ENCODE assay signal across 8 cellular contexts in the genomic region with DNA sequence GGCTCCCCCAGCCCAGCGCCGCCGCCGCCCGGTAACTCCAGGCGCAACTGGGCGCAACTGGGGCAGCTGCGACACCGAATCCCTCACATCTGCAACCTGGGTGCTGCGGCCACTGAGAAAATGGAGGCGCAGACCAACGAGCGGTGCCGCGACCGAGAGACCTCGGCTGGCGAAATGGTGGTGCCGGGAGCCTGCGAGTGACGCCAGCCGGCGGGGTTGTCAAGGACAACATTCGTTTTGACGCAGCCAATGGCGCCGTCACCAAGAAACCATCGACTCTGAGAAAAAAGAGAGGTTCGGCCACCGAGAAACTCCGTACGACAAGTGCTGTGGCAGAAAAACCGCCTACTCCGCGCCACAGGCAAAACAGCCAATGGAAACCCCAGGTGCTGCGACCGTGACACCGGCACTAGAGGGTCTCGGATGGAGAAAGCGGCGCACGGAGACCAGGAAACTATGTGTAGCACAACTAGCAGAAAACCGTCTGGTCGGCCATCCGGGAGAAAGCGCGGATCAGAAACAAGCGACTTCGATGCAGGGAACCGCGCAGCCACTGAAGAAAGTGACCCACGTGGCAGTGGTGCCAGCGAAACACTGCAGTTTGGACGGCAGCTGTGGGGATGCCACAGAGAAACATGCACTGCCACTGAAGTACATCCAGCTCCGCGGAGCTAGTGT.
A peak's percentile ranks its signal among the peaks of the same experiment; 100 is the strongest.
DNase-seq lines count a peak whose midpoint lies in the region; ATAC-seq and TF ChIP-seq lines count a peak whose summit lies in the region.

No MANE protein-coding gene starts in this region.

- DNase-seq in Ammon's horn (ENCODE audit: low spot score) = peak; percentile 40
- peak; percentile 53 to 86 (median 73) for DNase-seq in T-helper 1 cell
- peak; percentile 49 to 69 (median 62) for DNase-seq in adrenal gland
- peak; percentile 32 to 62 for DNase-seq in left colon
- DNase-seq in stimulated activated CD8-positive, alpha-beta memory T cell treated with anti-CD3 and anti-CD28 coated beads, Interleukin-15, amount 100 ng/mL, for 48 hours (ENCODE audit: low read depth in 2 of 2) = peak; percentile 74 to 75
- DNase-seq in NCI-H1436 treated with DMSO at 0.1 percent for 48 hours (lab: John Stamatoyannopoulos, UW) = no peak

- WGBS in adrenal gland, 4 donors = 2 to 3% (median 3%) methylated on average over 24 to 56 of the region's 56 CpGs

- peaks cover 0 to 19% (median 0%) of the 10 kb centered on the region in 3 donors for H3K9me3 ChIP-seq in adrenal gland (replicated peaks in 1 of 3)

- peaks cover 0 to 20% of the 10 kb centered on the region in 2 donors for H3K4me1 ChIP-seq in adrenal gland (replicated peaks in 1 of 2)

- peak overlapping the region; percentile 82 to 93 (median 90) for H3K27ac ChIP-seq in adrenal gland

- H3K36me3 ChIP-seq in adrenal gland (replicated peaks in 1 of 2) = no peaks in the 10 kb centered on the region

- TF ChIP-seq POLR2A in adrenal gland (IDR thresholded peaks at IDR 0.05) = no peak

- intact Hi-C loops in adrenal gland (cut with DNase I) = loop anchor here (2.0 to 5.0 kb wide), 3 partner anchors 41 to 91 kb away; no protein-coding TSS in a partner anchor
- intact Hi-C loops in left colon (cut with DNase I, micrococcal nuclease) = loop anchor here in 1 of 2 donors (5.0 kb wide), 1 partner anchor 46 kb away; no protein-coding TSS in a partner anchor

- H3K4me3 ChIP-seq in adrenal gland = peak overlapping the region; percentile 49 to 90 (median 76)

- H3K27me3 ChIP-seq in adrenal gland = peaks cover 4% of the 10 kb centered on the region

- no peak for TF ChIP-seq CTCF in adrenal gland (IDR thresholded peaks at IDR 0.05)

- ATAC-seq in GM19324 (IDR thresholded peaks at IDR 0.05; ENCODE audit: low FRiP score, unreplicated experiment) = peak; percentile 40
- peak; percentile 26 for ATAC-seq in HG03469 (IDR thresholded peaks at IDR 0.05; ENCODE audit: unreplicated experiment)
- ATAC-seq in left colon = peak; percentile 18
